21 cellular contexts compared by ENCODE assay signal in the genomic region with DNA sequence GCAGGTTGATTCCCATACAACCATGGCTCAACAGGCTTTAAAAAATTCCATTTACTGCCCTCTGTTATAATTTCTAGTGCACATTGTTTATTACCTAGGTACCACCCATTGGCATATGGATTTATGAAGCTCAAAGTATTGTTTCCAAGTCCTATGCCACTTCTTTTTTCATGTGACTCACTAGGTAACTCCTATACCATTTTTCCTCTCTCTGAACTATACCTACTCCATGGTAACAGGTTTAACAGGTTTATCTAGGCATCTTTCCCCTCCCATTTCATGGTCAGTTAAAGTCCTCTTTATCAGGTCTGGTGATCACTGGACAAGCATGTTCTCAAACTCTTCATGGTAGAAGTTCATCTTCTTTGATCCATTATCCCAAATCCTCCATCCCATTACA.
"Had no signal": no experiment of that assay in that cellular context is flagged by ENCODE, and none has a peak within 500 bp of the region (broad histone marks: within the 10 kb centered on the region; RNA-seq: fewer than 3 reads in every experiment).

No MANE protein-coding gene starts in this region.

- H3K4me3 ChIP-seq: coronary artery, esophagus muscularis mucosa, heart right ventricle, ovary, stomach, upper lobe of left lung had no signal

- H3K4me3 Mint-ChIP-seq: activated CD4-positive, alpha-beta T cell treated with anti-CD3 and anti-CD28 coated beads, Interleukin-2, amount 10 ng/mL, durations not matched to agents 24 days and 14 days; activated CD8-positive, alpha-beta T cell treated with anti-CD3 and anti-CD28 coated beads for 36 hours; activated naive CD4-positive, alpha-beta T cell treated with anti-CD3 and anti-CD28 coated beads, Interleukin-2, amount 10 ng/mL, durations not matched to agents 7 days and 5 days; activated naive CD8-positive, alpha-beta T cell treated with anti-CD3 and anti-CD28 coated beads, Interleukin-2, amount 50 U/mL, for 24 hours; activated T-cell treated with anti-CD3 and anti-CD28 coated beads, Interleukin-2, amount 50 U/mL, for 24 hours; brain; natural killer cell; stimulated activated effector memory CD8-positive, alpha-beta T cell treated with anti-CD3 and anti-CD28 coated beads, Interleukin-12 subunit alpha, Interleukin-12 subunit beta, amount 100 ng/mL, for 72 hours had no signal

- H3K27me3 Mint-ChIP-seq: brain had no signal

- H3K9me3 ChIP-seq: esophagus muscularis mucosa, heart right ventricle, ovary, stomach, upper lobe of left lung had no signal

- H3K36me3 ChIP-seq: esophagus muscularis mucosa, heart right ventricle, ovary, stomach, upper lobe of left lung had no signal

- H3K27ac ChIP-seq: coronary artery, esophagus muscularis mucosa, heart right ventricle, ovary, stomach, upper lobe of left lung had no signal

- H3K27me3 ChIP-seq: esophagus muscularis mucosa, heart right ventricle, ovary, stomach, upper lobe of left lung had no signal

- H3K27ac Mint-ChIP-seq: activated CD4-positive, alpha-beta T cell treated with anti-CD3 and anti-CD28 coated beads, Interleukin-2, amount 10 ng/mL, durations not matched to agents 24 days and 14 days; activated CD8-positive, alpha-beta T cell treated with anti-CD3 and anti-CD28 coated beads for 36 hours; activated naive CD4-positive, alpha-beta T cell treated with anti-CD3 and anti-CD28 coated beads, Interleukin-2, amount 10 ng/mL, durations not matched to agents 7 days and 5 days; activated naive CD8-positive, alpha-beta T cell treated with anti-CD3 and anti-CD28 coated beads, Interleukin-2, amount 50 U/mL, for 24 hours; activated T-cell treated with anti-CD3 and anti-CD28 coated beads, Interleukin-2, amount 50 U/mL, for 24 hours; brain; natural killer cell; stimulated activated effector memory CD8-positive, alpha-beta T cell treated with anti-CD3 and anti-CD28 coated beads, Interleukin-12 subunit alpha, Interleukin-12 subunit beta, amount 100 ng/mL, for 72 hours had no signal

- H3K9me3 Mint-ChIP-seq: activated CD4-positive, alpha-beta T cell treated with anti-CD3 and anti-CD28 coated beads, Interleukin-2, amount 10 ng/mL, durations not matched to agents 24 days and 14 days; activated CD8-positive, alpha-beta T cell treated with anti-CD3 and anti-CD28 coated beads for 36 hours; activated naive CD4-positive, alpha-beta T cell treated with anti-CD3 and anti-CD28 coated beads, Interleukin-2, amount 10 ng/mL, durations not matched to agents 7 days and 5 days; activated naive CD8-positive, alpha-beta T cell treated with anti-CD3 and anti-CD28 coated beads, Interleukin-2, amount 50 U/mL, for 24 hours; activated T-cell treated with anti-CD3 and anti-CD28 coated beads, Interleukin-2, amount 50 U/mL, for 24 hours; natural killer cell; stimulated activated effector memory CD8-positive, alpha-beta T cell treated with anti-CD3 and anti-CD28 coated beads, Interleukin-12 subunit alpha, Interleukin-12 subunit beta, amount 100 ng/mL, for 72 hours had no signal

- H3K36me3 Mint-ChIP-seq: activated naive CD4-positive, alpha-beta T cell treated with anti-CD3 and anti-CD28 coated beads, Interleukin-2, amount 10 ng/mL, durations not matched to agents 7 days and 5 days; brain; natural killer cell; stimulated activated effector memory CD8-positive, alpha-beta T cell treated with anti-CD3 and anti-CD28 coated beads, Interleukin-12 subunit alpha, Interleukin-12 subunit beta, amount 100 ng/mL, for 72 hours had no signal

- H3K4me1 Mint-ChIP-seq: activated naive CD4-positive, alpha-beta T cell treated with anti-CD3 and anti-CD28 coated beads, Interleukin-2, amount 10 ng/mL, durations not matched to agents 7 days and 5 days; brain; stimulated activated effector memory CD8-positive, alpha-beta T cell treated with anti-CD3 and anti-CD28 coated beads, Interleukin-12 subunit alpha, Interleukin-12 subunit beta, amount 100 ng/mL, for 72 hours had no signal

- ATAC-seq: activated CD8-positive, alpha-beta T cell treated with anti-CD3 and anti-CD28 coated beads for 36 hours; activated naive CD8-positive, alpha-beta T cell treated with anti-CD3 and anti-CD28 coated beads, Interleukin-2, amount 50 U/mL, for 24 hours; heart right ventricle; natural killer cell; sciatic nerve; stimulated activated effector memory CD8-positive, alpha-beta T cell treated with anti-CD3 and anti-CD28 coated beads, Interleukin-12 subunit alpha, Interleukin-12 subunit beta, amount 100 ng/mL, for 72 hours had no signal

- DNase-seq: activated CD4-positive, alpha-beta T cell treated with anti-CD3 and anti-CD28 coated beads, Interleukin-2, amount 10 ng/mL, durations not matched to agents 24 days and 14 days; activated CD4-positive, CD25-positive, alpha-beta regulatory T cell; activated CD8-positive, alpha-beta T cell treated with anti-CD3 and anti-CD28 coated beads for 36 hours; activated naive CD4-positive, alpha-beta T cell treated with anti-CD3 and anti-CD28 coated beads, Interleukin-2, amount 10 ng/mL, durations not matched to agents 7 days and 5 days; activated naive CD8-positive, alpha-beta T cell treated with anti-CD3 and anti-CD28 coated beads, Interleukin-2, amount 50 U/mL, for 24 hours; activated T-cell treated with anti-CD3 and anti-CD28 coated beads, Interleukin-2, amount 50 U/mL, for 24 hours; anterior cingulate cortex; central memory CD4-positive, alpha-beta T cell; heart right ventricle; kidney glomerular epithelial cell; mesendoderm; natural killer cell; ovary; stimulated activated CD4-positive, alpha-beta T cell treated with anti-CD3 and anti-CD28 coated beads, Interleukin-4, amount 100 ng/mL, for 24 hours; stomach; upper lobe of left lung had no signal
